Comparison of ENCODE assay signal across 15 cellular contexts in the genomic region with DNA sequence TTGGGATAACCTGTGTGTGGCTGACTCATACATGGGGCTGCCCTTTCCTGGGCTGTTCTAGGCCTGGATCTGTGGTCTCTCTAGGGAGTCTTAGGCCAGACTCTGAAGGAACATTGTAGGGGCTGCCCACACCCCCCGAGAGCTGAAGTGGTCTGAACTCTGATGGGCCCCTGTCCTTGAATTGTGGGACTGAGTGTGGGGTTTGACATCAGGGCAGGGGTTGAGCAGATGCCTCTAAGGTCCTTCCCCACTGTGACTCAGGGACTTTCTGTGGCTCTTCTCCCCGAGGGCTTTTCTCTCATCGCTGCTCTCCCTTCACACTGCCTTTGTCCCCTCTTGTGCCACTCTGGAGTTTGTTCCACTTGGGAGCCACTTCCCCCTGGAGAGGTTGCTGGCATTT.
"Had no signal": no experiment of that assay in that cellular context is flagged by ENCODE, and none has a peak within 500 bp of the region (broad histone marks: within the 10 kb centered on the region; RNA-seq: fewer than 3 reads in every experiment).

No MANE protein-coding gene starts in this region.

- H3K9me3 ChIP-seq: colonic mucosa, esophagus squamous epithelium, lower lobe of right lung, mucosa of descending colon, right lobe of liver, transverse colon, vagina had no signal

- ATAC-seq: left ventricle myocardium superior; lower lobe of right lung; mucosa of descending colon; right lobe of liver; stimulated activated memory B cell treated with anti-CD40 and anti-IgM and Interleukin-4, amounts not matched to agents 10 μg/mL and 1 μg/mL and 100 μg/mL, for 72 hours had no signal

- DNase-seq: colonic mucosa; effector CD8-positive, alpha-beta T cell; erythroblast; esophagus squamous epithelium; left ventricle myocardium superior; lower lobe of right lung; mucosa of descending colon; naive B cell; right lobe of liver; stimulated activated CD4-positive, alpha-beta T cell treated with anti-CD3 and anti-CD28 coated beads, Interleukin-2, amount 100 ng/mL, for 24 hours; stimulated activated CD4-positive, alpha-beta T cell treated with anti-CD3 and anti-CD28 coated beads, Interleukin-4, amount 100 ng/mL, for 24 hours; transverse colon had no signal

- H3K4me3 ChIP-seq: colonic mucosa, esophagus squamous epithelium, lower lobe of right lung, mucosa of descending colon, right lobe of liver, transverse colon, vagina had no signal

- H3K36me3 ChIP-seq: colonic mucosa, esophagus squamous epithelium, lower lobe of right lung, right lobe of liver, transverse colon, vagina had no signal

- H3K27ac ChIP-seq: colonic mucosa, esophagus squamous epithelium, lower lobe of right lung, parathyroid adenoma, right lobe of liver, transverse colon, vagina had no signal

- H3K27me3 ChIP-seq: colonic mucosa, right lobe of liver, vagina had no signal

- H3K4me1 ChIP-seq: colonic mucosa, esophagus squamous epithelium, lower lobe of right lung, parathyroid adenoma, right lobe of liver, transverse colon, vagina had no signal
